12 cellular contexts compared by ENCODE assay signal in genomic region chr6:124964764-124965105, GRCh38. TPM values are rescaled to one million over a fixed set of nuclear protein-coding genes. Genes with fewer than 3 reads are reported as not detected.
DNase-seq lines count a peak whose midpoint lies in the region; ATAC-seq and TF ChIP-seq lines count a peak whose summit lies in the region.
"Had no signal": no experiment of that assay in that cellular context is flagged by ENCODE, and none has a peak within 500 bp of the region (broad histone marks: within the 10 kb centered on the region; RNA-seq: fewer than 3 reads in every experiment).

No MANE protein-coding gene starts in this region.

- H3K27ac ChIP-seq in GM23338 (ENCODE audit: low read depth): no peak overlapping the region

- TF ChIP-seq POLR2A in erythroblast (IDR thresholded peaks at IDR 0.05; ENCODE audit: low read length): no peak

- H3K9me2 ChIP-seq in GM23338 (ENCODE audit: insufficient read depth): no peaks in the 10 kb centered on the region

- H4K20me1 ChIP-seq in GM23338 (replicated peaks; ENCODE audit: insufficient read depth): no peaks in the 10 kb centered on the region

- H3K36me3 ChIP-seq in GM23338 (ENCODE audit: insufficient read depth) (no peaks in the 10 kb centered on the region), skeletal muscle satellite cell (ENCODE audit: insufficient read depth, low read length) (peaks cover 11% of the 10 kb centered on the region)

- H3K36me3 Mint-ChIP-seq in GM23338 (ENCODE audit: low read depth): no peaks in the 10 kb centered on the region; the same call in 2 of the 3 replicates

- TF ChIP-seq CTCF in GM23338 (conservative IDR thresholded peaks at IDR 0.05; ENCODE audit: low read depth in 2 of 2): no peak

- no peak overlapping the region for H3K27ac Mint-ChIP-seq in GM23338

- H3K4me3 Mint-ChIP-seq in GM23338: no peak overlapping the region

- peaks cover 11% of the 10 kb centered on the region for H3K27me3 Mint-ChIP-seq in GM23338 (ENCODE audit: insufficient read depth, low read depth, poor library complexity)

- peaks cover 26% of the 10 kb centered on the region for H3K4me1 Mint-ChIP-seq in GM23338

- peaks cover 22% of the 10 kb centered on the region; the same call in 1 of the 2 replicates for H3K79me2 ChIP-seq in GM23338 (replicated peaks; ENCODE audit: insufficient read depth)

- H3K4me2 ChIP-seq in GM23338: peak overlapping the region; percentile 87
- H3K4me2 ChIP-seq in skeletal muscle satellite cell (ENCODE audit: low read length): peak overlapping the region; percentile 85

- peaks cover 11% of the 10 kb centered on the region for H3K4me1 ChIP-seq in GM23338 (ENCODE audit: insufficient read depth)
- H3K4me1 ChIP-seq in skeletal muscle satellite cell (ENCODE audit: control insufficient read depth, insufficient read depth, low read length): peaks cover 45% of the 10 kb centered on the region

- DNase-seq in GM23338 (ENCODE audit: low spot score): peak; percentile 30
- peak; percentile 37 for DNase-seq in astrocyte of the hippocampus (ENCODE audit: low read depth, low spot score)
- DNase-seq in inferior parietal cortex (ENCODE audit: extremely low spot score): peak; percentile 13
- no peak for DNase-seq in HUDEP-2 (lab: John Stamatoyannopoulos, UW; ENCODE audit: unreplicated experiment in 76 of 76)
- DNase-seq in DMS79 (lab: John Stamatoyannopoulos, UW): no peak
- DNase-seq in erythroblast (lab: John Stamatoyannopoulos, UW): no peak
- no peak for DNase-seq in SK-N-DZ (ENCODE audit: low spot score)
- DNase-seq: activated CD4-positive, alpha-beta T cell treated with anti-CD3 and anti-CD28 coated beads for 1 hour; central memory CD4-positive, alpha-beta T cell; DMS79 treated with DMSO at 0.1 percent for 48 hours; stimulated activated naive CD8-positive, alpha-beta T cell treated with anti-CD3 and anti-CD28 coated beads, Interleukin-15, Interleukin-2, amounts not matched to agents 100 U/mL and 50 U/mL, for 24 hours had no signal

- H3K4me3 ChIP-seq in GM23338: peak overlapping the region; percentile 84; the same call in 1 of the 2 replicates
- H3K4me3 ChIP-seq in skeletal muscle satellite cell (ENCODE audit: low read length): peak overlapping the region; percentile 83

- no peaks in the 10 kb centered on the region for H3K9me3 Mint-ChIP-seq in GM23338

- no peak for ATAC-seq in GM23338
- ATAC-seq: stimulated activated naive CD8-positive, alpha-beta T cell treated with anti-CD3 and anti-CD28 coated beads, Interleukin-15, Interleukin-2, amounts not matched to agents 100 U/mL and 50 U/mL, for 24 hours had no signal

- H3K9ac ChIP-seq in skeletal muscle satellite cell (ENCODE audit: low read depth, low read length): peak overlapping the region; percentile 89

- no peaks in the 10 kb centered on the region for H3F3A ChIP-seq in GM23338 (replicated peaks; ENCODE audit: low read depth)

- no peak overlapping the region for H2AFZ ChIP-seq in GM23338

- H3K27me3 ChIP-seq in GM23338 (ENCODE audit: insufficient read depth) (peaks cover 30% of the 10 kb centered on the region), skeletal muscle satellite cell (ENCODE audit: control insufficient read depth, insufficient read depth, low read length) (no peaks in the 10 kb centered on the region)

- no peaks in the 10 kb centered on the region for H3K9me3 ChIP-seq in skeletal muscle satellite cell (replicated peaks; ENCODE audit: low read length)

TF ChIP-seq in GM23338, 12 proteins besides CTCF, POLR2A, EP300 and RAD21:
- TF ChIP-seq, protein P1, sequence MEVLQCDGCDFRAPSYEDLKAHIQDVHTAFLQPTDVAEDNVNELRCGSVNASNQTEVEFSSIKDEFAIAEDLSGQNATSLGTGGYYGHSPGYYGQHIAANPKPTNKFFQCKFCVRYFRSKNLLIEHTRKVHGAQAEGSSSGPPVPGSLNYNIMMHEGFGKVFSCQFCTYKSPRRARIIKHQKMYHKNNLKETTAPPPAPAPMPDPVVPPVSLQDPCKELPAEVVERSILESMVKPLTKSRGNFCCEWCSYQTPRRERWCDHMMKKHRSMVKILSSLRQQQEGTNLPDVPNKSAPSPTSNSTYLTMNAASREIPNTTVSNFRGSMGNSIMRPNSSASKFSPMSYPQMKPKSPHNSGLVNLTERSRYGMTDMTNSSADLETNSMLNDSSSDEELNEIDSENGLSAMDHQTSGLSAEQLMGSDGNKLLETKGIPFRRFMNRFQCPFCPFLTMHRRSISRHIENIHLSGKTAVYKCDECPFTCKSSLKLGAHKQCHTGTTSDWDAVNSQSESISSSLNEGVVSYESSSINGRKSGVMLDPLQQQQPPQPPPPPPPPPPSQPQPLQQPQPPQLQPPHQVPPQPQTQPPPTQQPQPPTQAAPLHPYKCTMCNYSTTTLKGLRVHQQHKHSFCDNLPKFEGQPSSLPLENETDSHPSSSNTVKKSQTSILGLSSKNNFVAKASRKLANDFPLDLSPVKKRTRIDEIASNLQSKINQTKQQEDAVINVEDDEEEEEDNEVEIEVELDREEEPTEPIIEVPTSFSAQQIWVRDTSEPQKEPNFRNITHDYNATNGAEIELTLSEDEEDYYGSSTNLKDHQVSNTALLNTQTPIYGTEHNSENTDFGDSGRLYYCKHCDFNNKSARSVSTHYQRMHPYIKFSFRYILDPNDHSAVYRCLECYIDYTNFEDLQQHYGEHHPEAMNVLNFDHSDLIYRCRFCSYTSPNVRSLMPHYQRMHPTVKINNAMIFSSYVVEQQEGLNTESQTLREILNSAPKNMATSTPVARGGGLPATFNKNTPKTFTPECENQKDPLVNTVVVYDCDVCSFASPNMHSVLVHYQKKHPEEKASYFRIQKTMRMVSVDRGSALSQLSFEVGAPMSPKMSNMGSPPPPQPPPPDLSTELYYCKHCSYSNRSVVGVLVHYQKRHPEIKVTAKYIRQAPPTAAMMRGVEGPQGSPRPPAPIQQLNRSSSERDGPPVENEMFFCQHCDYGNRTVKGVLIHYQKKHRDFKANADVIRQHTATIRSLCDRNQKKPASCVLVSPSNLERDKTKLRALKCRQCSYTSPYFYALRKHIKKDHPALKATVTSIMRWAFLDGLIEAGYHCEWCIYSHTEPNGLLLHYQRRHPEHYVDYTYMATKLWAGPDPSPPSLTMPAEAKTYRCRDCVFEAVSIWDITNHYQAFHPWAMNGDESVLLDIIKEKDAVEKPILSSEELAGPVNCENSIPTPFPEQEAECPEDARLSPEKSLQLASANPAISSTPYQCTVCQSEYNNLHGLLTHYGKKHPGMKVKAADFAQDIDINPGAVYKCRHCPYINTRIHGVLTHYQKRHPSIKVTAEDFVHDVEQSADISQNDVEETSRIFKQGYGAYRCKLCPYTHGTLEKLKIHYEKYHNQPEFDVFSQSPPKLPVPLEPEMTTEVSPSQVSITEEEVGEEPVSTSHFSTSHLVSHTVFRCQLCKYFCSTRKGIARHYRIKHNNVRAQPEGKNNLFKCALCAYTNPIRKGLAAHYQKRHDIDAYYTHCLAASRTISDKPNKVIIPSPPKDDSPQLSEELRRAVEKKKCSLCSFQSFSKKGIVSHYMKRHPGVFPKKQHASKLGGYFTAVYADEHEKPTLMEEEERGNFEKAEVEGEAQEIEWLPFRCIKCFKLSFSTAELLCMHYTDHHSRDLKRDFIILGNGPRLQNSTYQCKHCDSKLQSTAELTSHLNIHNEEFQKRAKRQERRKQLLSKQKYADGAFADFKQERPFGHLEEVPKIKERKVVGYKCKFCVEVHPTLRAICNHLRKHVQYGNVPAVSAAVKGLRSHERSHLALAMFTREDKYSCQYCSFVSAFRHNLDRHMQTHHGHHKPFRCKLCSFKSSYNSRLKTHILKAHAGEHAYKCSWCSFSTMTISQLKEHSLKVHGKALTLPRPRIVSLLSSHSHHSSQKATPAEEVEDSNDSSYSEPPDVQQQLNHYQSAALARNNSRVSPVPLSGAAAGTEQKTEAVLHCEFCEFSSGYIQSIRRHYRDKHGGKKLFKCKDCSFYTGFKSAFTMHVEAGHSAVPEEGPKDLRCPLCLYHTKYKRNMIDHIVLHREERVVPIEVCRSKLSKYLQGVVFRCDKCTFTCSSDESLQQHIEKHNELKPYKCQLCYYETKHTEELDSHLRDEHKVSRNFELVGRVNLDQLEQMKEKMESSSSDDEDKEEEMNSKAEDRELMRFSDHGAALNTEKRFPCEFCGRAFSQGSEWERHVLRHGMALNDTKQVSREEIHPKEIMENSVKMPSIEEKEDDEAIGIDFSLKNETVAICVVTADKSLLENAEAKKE (CRISPR knock-in tag; IDR thresholded peaks at IDR 0.05): no peak
TF ChIP-seq in GM23338: peak in this region for 0.

RNA-seq across cellular contexts. Expression of gene RNF217, which starts 2.5 kb away (rescaled TPM):
- total RNA-seq in GM23338 (2014; rRNA removed; shearing (Covaris generic)): 4.0 and 6.2 TPM in 2 replicates
- polyA plus RNA-seq in GM23338 (2016; fragmentation: Nextera tagmentation; extraction: Ambion mirVana): 1.5 and 1.7 TPM in 2 replicates
- total RNA-seq in skeletal muscle satellite cell (2012; rRNA removed): 8.1 and 9.4 TPM in 2 replicates
- polyA plus RNA-seq in SK-N-DZ (2014; cell fraction: cytosol; rRNA removed): 1.8 and 2.3 TPM in 2 replicates
- polyA plus RNA-seq in SK-N-DZ (2014; cell fraction: nucleus; rRNA removed): 4.2 and 4.3 TPM in 2 replicates

Comparison
In these comparisons a context has a peak if more than half of its experiments do, and no peak if none do; other contexts are left out.
1. DNase-seq: peak in GM23338 (single experiment), astrocyte of the hippocampus (single experiment) and inferior parietal cortex (single experiment); none in HUDEP-2 (0 of 76), DMS79 (single experiment), erythroblast (0 of 2) and SK-N-DZ (single experiment).